1 cellular context compared by ENCODE assay signal in the genomic region with DNA sequence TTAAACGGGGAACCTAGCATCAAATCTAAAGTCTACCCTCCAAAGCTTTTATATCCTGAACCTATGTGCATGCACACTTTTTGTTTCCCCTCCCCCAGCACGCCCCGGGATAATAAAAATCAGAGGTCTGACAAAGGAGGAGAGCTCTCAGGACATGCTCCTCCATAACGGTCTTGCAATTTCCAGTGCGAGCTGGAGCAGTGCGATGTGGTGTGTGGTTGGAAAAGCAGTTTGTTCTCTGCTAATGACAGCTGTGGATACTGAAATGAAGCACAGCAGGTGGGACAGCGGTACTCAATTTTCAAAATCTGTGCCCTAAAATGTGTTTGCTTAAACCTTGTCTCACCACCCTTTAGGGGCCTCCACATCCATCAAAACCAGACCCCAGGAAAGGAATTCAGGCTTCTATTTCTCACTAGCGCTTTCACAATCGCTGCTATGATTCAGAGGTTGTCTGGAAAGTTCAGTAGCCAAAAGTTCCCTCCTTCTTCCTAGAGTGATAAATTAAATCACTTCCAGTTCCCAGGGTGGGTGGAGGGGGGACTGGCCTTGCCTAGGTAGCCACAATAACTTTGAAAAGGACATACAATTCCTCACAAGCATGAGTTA.
TF ChIP-seq lines count a peak whose summit lies in the region.

No MANE protein-coding gene starts in this region.

TF ChIP-seq in H1, 55 proteins besides CTCF, POLR2A, EP300 and RAD21:
- no peak for TF ChIP-seq SAP30 (IDR thresholded peaks at IDR 0.05; ENCODE audit: insufficient read depth, insufficient replicate concordance, low read length)
- TF ChIP-seq SUZ12 (IDR thresholded peaks at IDR 0.05; ENCODE audit: low read length) = no peak
- TF ChIP-seq TAF1 (IDR thresholded peaks at IDR 0.05; ENCODE audit: low read depth, low read length) = no peak
